ENCODE assay signal across 13 cellular contexts in the genomic region with DNA sequence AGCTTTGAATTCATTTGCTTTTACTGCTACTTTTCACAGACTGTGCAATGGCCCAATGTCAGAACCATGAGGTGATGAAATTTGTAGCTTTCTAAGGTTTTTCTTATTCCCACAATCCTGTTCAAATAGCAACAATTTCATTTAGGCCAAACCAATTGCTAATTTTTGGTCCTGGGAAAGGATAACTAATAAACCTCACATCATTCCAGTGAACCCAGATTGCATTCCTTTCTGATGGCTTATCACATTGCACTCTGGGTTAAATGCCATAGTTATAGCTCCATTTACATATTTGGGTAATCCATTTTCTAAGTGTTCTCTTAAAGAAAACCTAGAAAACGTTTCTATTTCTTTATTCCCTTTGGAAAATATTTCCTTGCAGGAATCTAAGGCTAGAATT. TPM values are rescaled to one million over a fixed set of nuclear protein-coding genes. Genes with fewer than 3 reads are reported as not detected.
A peak's percentile ranks its signal among the peaks of the same experiment; 100 is the strongest.
DNase-seq lines count a peak whose midpoint lies in the region; FAIRE-seq and TF ChIP-seq lines count a peak whose summit lies in the region.
"Had no signal": no experiment of that assay in that cellular context is flagged by ENCODE, and none has a peak within 500 bp of the region (broad histone marks: within the 10 kb centered on the region; RNA-seq: fewer than 3 reads in every experiment).

No MANE protein-coding gene starts in this region.

- no peak for TF ChIP-seq EP300 in H1 (IDR thresholded peaks at IDR 0.05; ENCODE audit: borderline replicate concordance in 1 of 2, low read depth in 2 of 2, low read length in 2 of 2)

- no peak for TF ChIP-seq CTCF in H1 (IDR thresholded peaks at IDR 0.05; ENCODE audit: control extremely low read depth in 1 of 3, insufficient read depth in 1 of 3, low read depth in 1 of 3, low read length in 3 of 3)

- no peak overlapping the region for H2AFZ ChIP-seq in H1 (ENCODE audit: low read length)

- H2BK120ac ChIP-seq in H1 (replicated peaks; ENCODE audit: low read depth, low read length), result no peak overlapping the region

- no peak overlapping the region for H2BK12ac ChIP-seq in H1 (ENCODE audit: low read depth, low read length)

- H3K9me3 ChIP-seq in BLaER1 (no peaks in the 10 kb centered on the region), H1 (ENCODE audit: insufficient read depth in 2 of 2, low read depth in 1 of 2, low read length in 1 of 2) (no peaks in the 10 kb centered on the region)
- H3K9me3 ChIP-seq: spleen, thoracic aorta had no signal

- H3K18ac ChIP-seq in H1 (ENCODE audit: extremely low read depth, low read length), result no peak overlapping the region

- H4K91ac ChIP-seq in H1 (replicated peaks; ENCODE audit: insufficient read length, low read length), result no peak overlapping the region

- H3K4me1 ChIP-seq in BLaER1 (peaks cover 52% of the 10 kb centered on the region), H1 (replicated peaks in 1 of 4; ENCODE audit: control insufficient read depth in 3 of 4, insufficient read depth in 4 of 4, low read length in 3 of 4) (peaks cover 0 to 3% (median 1%) of the 10 kb centered on the region in 4 experiments; a peak in 3 of 7 replicates)

- intact Hi-C loops in head of caudate nucleus (cut with DNase I), result loop anchor here (10.0 kb wide), 1 partner anchor 311 kb away; no protein-coding TSS in a partner anchor

- no peak overlapping the region for H4K5ac ChIP-seq in H1 (ENCODE audit: insufficient read length, low read depth, low read length)

- H4K20me1 ChIP-seq in BLaER1 (no peaks in the 10 kb centered on the region), H1 (replicated peaks in 1 of 2; ENCODE audit: control insufficient read depth in 1 of 2, insufficient read depth in 2 of 2, low read length in 2 of 2) (no peaks in the 10 kb centered on the region)

- H3K79me1 ChIP-seq in H1 (ENCODE audit: low read depth, low read length), result no peaks in the 10 kb centered on the region

- H4K8ac ChIP-seq in H1 (ENCODE audit: extremely low read depth, insufficient read depth, low read length), result no peak overlapping the region

- H3K27ac ChIP-seq in BLaER1 (no peak overlapping the region), H1 (ENCODE audit: low read depth, low read length) (no peak overlapping the region)
- H3K27ac ChIP-seq: spleen, thoracic aorta had no signal

- FAIRE-seq in H1 (lab: Jason Lieb, UNC), result peak; percentile 69
- FAIRE-seq: TTC549 had no signal

- H3K4me2 ChIP-seq in BLaER1 (peak overlapping the region; percentile 82; the same call in 1 of the 2 replicates), H1 (ENCODE audit: insufficient read depth in 1 of 2, low read depth in 2 of 2, low read length in 2 of 2) (no peak overlapping the region)

- H3K4me3 ChIP-seq in BLaER1 (no peak overlapping the region), H1 (ENCODE audit: extremely low read depth in 1 of 4, insufficient read depth in 2 of 4, low read depth in 3 of 4, low read length in 4 of 4) (no peak overlapping the region)
- H3K4me3 ChIP-seq: spleen, thoracic aorta had no signal

- no peaks in the 10 kb centered on the region for H3K23me2 ChIP-seq in H1 (ENCODE audit: low read depth, low read length)

- H3K56ac ChIP-seq in H1 (replicated peaks; ENCODE audit: insufficient read length, low read depth, low read length), result no peak overlapping the region

- H3K36me3 ChIP-seq in BLaER1, result no peaks in the 10 kb centered on the region
- no peaks in the 10 kb centered on the region for H3K36me3 ChIP-seq in H1 (ENCODE audit: control insufficient read depth in 2 of 4, insufficient read depth in 4 of 4, low read length in 3 of 4)
- H3K36me3 ChIP-seq: spleen, thoracic aorta had no signal

- no peak overlapping the region for H3K4ac ChIP-seq in H1 (replicated peaks; ENCODE audit: insufficient read length, low read depth, low read length)

- WGBS in H1 (ENCODE audit: extremely low coverage in 1 of 2, insufficient coverage in 1 of 2, insufficient read length in 1 of 2, insufficient replicate concordance in 2 of 2, low coverage in 1 of 2, low lambda C conversion rate in 2 of 2, missing lambda C conversion rate in 1 of 2), 2 experiments, result 88% methylated on average over 1 of the region's 1 CpG; no CpG with 5 or more reads in 1 of the 2 experiments

- no peak overlapping the region for H2BK20ac ChIP-seq in H1 (ENCODE audit: low read length)

- H3K27me3 ChIP-seq in BLaER1 (no peaks in the 10 kb centered on the region), H1 (replicated peaks in 1 of 4; ENCODE audit: control insufficient read depth in 3 of 4, extremely low read depth in 1 of 4, insufficient read depth in 3 of 4, low read length in 3 of 4) (no peaks in the 10 kb centered on the region)
- H3K27me3 ChIP-seq: spleen had no signal

- H3K14ac ChIP-seq in H1 (ENCODE audit: insufficient read length), result no peak overlapping the region

- no peak overlapping the region for H3K23ac ChIP-seq in H1 (ENCODE audit: insufficient read length)

- CTCF ChIA-PET in H1 (lab: Charles Lee; ENCODE audit: partially characterized antibody), result interaction anchor here (0.6 to 2.2 kb wide), 13 partner anchors 9 to 313 kb away, joined by 3 to 10 read pairs (median 4); no protein-coding TSS in a partner anchor

- no peak overlapping the region for H2AK5ac ChIP-seq in H1 (ENCODE audit: low read depth, low read length)

- TF ChIP-seq POLR2A in H1 (IDR thresholded peaks at IDR 0.05; ENCODE audit: control extremely low read depth in 1 of 2, low read depth in 2 of 2, low read length in 2 of 2), result no peak

- H3K79me2 ChIP-seq in H1 (ENCODE audit: control insufficient read depth in 1 of 2, insufficient read depth in 2 of 2, low read length in 2 of 2), result no peaks in the 10 kb centered on the region

- no peak overlapping the region for H2BK5ac ChIP-seq in H1 (ENCODE audit: low read depth, low read length)

- H3K9ac ChIP-seq in BLaER1 (no peak overlapping the region), H1 (replicated peaks in 1 of 4; ENCODE audit: extremely low read depth in 1 of 4, low read depth in 3 of 4, low read length in 3 of 4) (no peak overlapping the region)

- DNase-seq in M059J (ENCODE audit: low read depth) (peak; percentile 30), H1 (ENCODE audit: low read depth in 1 of 2, low spot score in 2 of 2) (no peak), kidney tubule cell (ENCODE audit: low spot score) (peak; percentile 58), DMS153 treated with DMSO at 0.1 percent for 48 hours (lab: John Stamatoyannopoulos, UW; ENCODE audit: unreplicated experiment) (no peak), NCI-H1694 treated with DMSO at 0.1 percent for 48 hours (lab: John Stamatoyannopoulos, UW) (no peak), head of caudate nucleus (no peak), SHP77 (lab: John Stamatoyannopoulos, UW) (no peak)
- DNase-seq: GOT3; spleen; stimulated activated naive CD4-positive, alpha-beta T cell treated with Interleukin-2 at 50 U/mL for 16 hours had no signal

- POLR2A ChIA-PET in H1 (lab: Charles Lee; ENCODE audit: partially characterized antibody), result no interaction called here

- H2BK15ac ChIP-seq in H1 (ENCODE audit: low read length), result no peak overlapping the region

- no peak for TF ChIP-seq RAD21 in H1 (IDR thresholded peaks at IDR 0.05 in 1 of 2, conservative IDR thresholded peaks at IDR 0.05 in 1 of 2; ENCODE audit: low read depth in 2 of 2, low read length in 2 of 2)

TF ChIP-seq in H1, 55 proteins besides CTCF, POLR2A, EP300 and RAD21:
- TF ChIP-seq HDAC6 (IDR thresholded peaks at IDR 0.05; ENCODE audit: low read depth, low read length) (no peak), CEBPB (IDR thresholded peaks at IDR 0.05; ENCODE audit: low read depth, low read length) (no peak), SIN3A (conservative IDR thresholded peaks at IDR 0.05 in 1 of 2, IDR thresholded peaks at IDR 0.05 in 1 of 2; ENCODE audit: low read depth in 1 of 2, low read length in 2 of 2) (no peak), SAP30 (IDR thresholded peaks at IDR 0.05; ENCODE audit: insufficient read depth, insufficient replicate concordance, low read length) (no peak), CBX5 (IDR thresholded peaks at IDR 0.05; ENCODE audit: low read depth, low read length) (no peak)
- TF ChIP-seq, protein P1, sequence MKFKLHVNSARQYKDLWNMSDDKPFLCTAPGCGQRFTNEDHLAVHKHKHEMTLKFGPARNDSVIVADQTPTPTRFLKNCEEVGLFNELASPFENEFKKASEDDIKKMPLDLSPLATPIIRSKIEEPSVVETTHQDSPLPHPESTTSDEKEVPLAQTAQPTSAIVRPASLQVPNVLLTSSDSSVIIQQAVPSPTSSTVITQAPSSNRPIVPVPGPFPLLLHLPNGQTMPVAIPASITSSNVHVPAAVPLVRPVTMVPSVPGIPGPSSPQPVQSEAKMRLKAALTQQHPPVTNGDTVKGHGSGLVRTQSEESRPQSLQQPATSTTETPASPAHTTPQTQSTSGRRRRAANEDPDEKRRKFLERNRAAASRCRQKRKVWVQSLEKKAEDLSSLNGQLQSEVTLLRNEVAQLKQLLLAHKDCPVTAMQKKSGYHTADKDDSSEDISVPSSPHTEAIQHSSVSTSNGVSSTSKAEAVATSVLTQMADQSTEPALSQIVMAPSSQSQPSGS (IDR thresholded peaks at IDR 0.05; ENCODE audit: low read length), result no peak

RNA-seq across cellular contexts. Expression of a gene that starts 22.9 kb away (rescaled TPM):
- 187 and 238 TPM in 2 replicates for total RNA-seq in M059J (2014; rRNA removed; shearing (Covaris generic))
- 111 and 115 TPM in 2 replicates for total RNA-seq in H1 (2021; fragmentation: NEBNext Ultra II Directional; extraction: Animal tissue kit (Norgen Biotek cat#: 25700))
- 16.1 and 38.4 TPM in 2 replicates for polyA plus RNA-seq in H1 (2011; rRNA removed)
- polyA plus RNA-seq in H1 (2011; cell fraction: cytosol; rRNA removed), result 42.5 TPM
- polyA plus RNA-seq in H1 (2011; cell fraction: nucleus; rRNA removed), result 5.1 TPM
- polyA plus RNA-seq in H1 (2012, experiment 1 of 2), result 107 to 210 TPM (median 113 TPM) in 4 replicates
- polyA plus RNA-seq in H1 (2012, experiment 2 of 2), result 79.5 TPM
- polyA plus RNA-seq in H1 (2013, experiment 1 of 2), result 131 TPM
- 131 TPM for polyA plus RNA-seq in H1 (2013, experiment 2 of 2)
- 17.9 and 21.3 TPM in 2 replicates for polyA minus RNA-seq in H1 (2011; rRNA and poly(A)+ RNA removed)
- 20.0 TPM for polyA minus RNA-seq in H1 (2011; cell fraction: cytosol; rRNA and poly(A)+ RNA removed)
- 11.6 TPM for polyA minus RNA-seq in H1 (2011; cell fraction: nucleus; rRNA and poly(A)+ RNA removed)

Comparison
In these comparisons a context has a peak if more than half of its experiments do, and no peak if none do; other contexts are left out.
1. DNase-seq: peak in M059J (single experiment) and kidney tubule cell (single experiment); none in H1 (0 of 2), DMS153 treated with DMSO at 0.1 percent for 48 hours (single experiment), NCI-H1694 treated with DMSO at 0.1 percent for 48 hours (single experiment), head of caudate nucleus (0 of 42) and SHP77 (0 of 2).